Comparison of ENCODE assay signal across 26 cellular contexts in genomic region chr15:49686626-49687025, GRCh38.
DNase-seq lines count a peak whose midpoint lies in the region; ATAC-seq, FAIRE-seq and TF ChIP-seq lines count a peak whose summit lies in the region.
"Had no signal": no experiment of that assay in that cellular context is flagged by ENCODE, and none has a peak within 500 bp of the region (broad histone marks: within the 10 kb centered on the region; RNA-seq: fewer than 3 reads in every experiment).

No MANE protein-coding gene starts in this region.

- CTCF ChIA-PET in K562 (lab: Yijun Ruan, JAX; ENCODE audit: low intra/inter-chr PET ratio), result no interaction called here

- no peaks in the 10 kb centered on the region for H3K79me2 ChIP-seq in K562 (ENCODE audit: control insufficient read depth, insufficient read depth, low read length)

- no peaks in the 10 kb centered on the region for H3K9me1 ChIP-seq in K562 (ENCODE audit: control insufficient read depth, insufficient read depth, low read length)

- no peak overlapping the region for H2AFZ ChIP-seq in K562 (ENCODE audit: low read depth, low read length)

- H3K4me2 ChIP-seq in K562 (ENCODE audit: insufficient read depth, low read length), result no peak overlapping the region
- H3K4me2 ChIP-seq: BLaER1 had no signal

- intact Hi-C loops in K562 (cut with micrococcal nuclease), result no loop called here

- H3K4me1 Mint-ChIP-seq in endothelial cell (ENCODE audit: unreplicated experiment), result no peaks in the 10 kb centered on the region
- H3K4me1 Mint-ChIP-seq: activated naive CD8-positive, alpha-beta T cell treated with anti-CD3 and anti-CD28 coated beads, Interleukin-2, amount 10 ng/mL, durations not matched to agents 7 days and 5 days; naive B cell had no signal

- BruUV-seq in K562 (replicated peaks; lab: Mats Ljungman, UMichigan), result no TSS peak

- TF ChIP-seq EP300 in K562 (IDR thresholded peaks at IDR 0.05; ENCODE audit: low read length), result no peak

- no peak overlapping the region for H3K27ac ChIP-seq in K562 (ENCODE audit: extremely low read depth, low read depth, low read length)
- H3K27ac ChIP-seq: BLaER1, esophagus muscularis mucosa, stomach had no signal

- WGBS in K562 (ENCODE audit: insufficient coverage, low coverage, missing lambda C conversion rate), result 0% methylated on average over 1 of the region's 1 CpG

- no peak for FAIRE-seq in K562 (lab: Jason Lieb, UNC)
- FAIRE-seq: D721Med, G401.6, H1, HepG2, islet of Langerhans, TTC549 had no signal

- no peak overlapping the region for H3K9ac ChIP-seq in K562 (ENCODE audit: insufficient read depth in 1 of 2, low read depth in 2 of 2, low read length in 2 of 2)
- H3K9ac ChIP-seq: BLaER1 had no signal

- no peak for TF ChIP-seq POLR2A in K562 (conservative IDR thresholded peaks at IDR 0.05)

- POLR2A ChIA-PET in K562 (lab: Yijun Ruan, JAX), result interaction anchor here (1.1 kb wide), 1 partner anchor 9 kb away, joined by 3 read pairs; no protein-coding TSS in a partner anchor

- no peaks in the 10 kb centered on the region for H3K36me3 Mint-ChIP-seq in endothelial cell (ENCODE audit: low read depth, unreplicated experiment)
- H3K36me3 Mint-ChIP-seq: activated naive CD8-positive, alpha-beta T cell treated with anti-CD3 and anti-CD28 coated beads, Interleukin-2, amount 10 ng/mL, durations not matched to agents 7 days and 5 days; naive B cell; type B pancreatic cell had no signal

- no peaks in the 10 kb centered on the region for H3K4me1 ChIP-seq in K562 (replicated peaks in 1 of 2; ENCODE audit: control insufficient read depth in 2 of 2, insufficient read depth in 2 of 2, low read length in 2 of 2)
- H3K4me1 ChIP-seq: BLaER1, stomach had no signal

- no peaks in the 10 kb centered on the region for H3K27me3 Mint-ChIP-seq in endothelial cell (ENCODE audit: unreplicated experiment)
- H3K27me3 Mint-ChIP-seq: type B pancreatic cell had no signal

- TF ChIP-seq RAD21 in K562 (CRISPR knock-in tag; conservative IDR thresholded peaks at IDR 0.05 in 1 of 2, IDR thresholded peaks at IDR 0.05 in 1 of 2), result no peak

- H3K36me3 ChIP-seq in K562 (ENCODE audit: control insufficient read depth, insufficient read depth, low read length), result no peaks in the 10 kb centered on the region
- H3K36me3 ChIP-seq: BLaER1, esophagus muscularis mucosa, stomach had no signal

- no peak overlapping the region for H3K4me3 Mint-ChIP-seq in endothelial cell (ENCODE audit: unreplicated experiment)
- H3K4me3 Mint-ChIP-seq: activated naive CD8-positive, alpha-beta T cell treated with anti-CD3 and anti-CD28 coated beads, Interleukin-2, amount 10 ng/mL, durations not matched to agents 7 days and 5 days; naive B cell; type B pancreatic cell had no signal

- DNase-seq in A172 (ENCODE audit: low spot score) (peak; percentile 85), M059J (ENCODE audit: low read depth) (peak; percentile 82), K562 (ENCODE audit: extremely low read depth in 1 of 4, low spot score in 3 of 4) (no peak), fibroblast of villous mesenchyme (ENCODE audit: low read depth) (peak; percentile 44), NCI-H2029 treated with DMSO at 0.1 percent for 48 hours (lab: John Stamatoyannopoulos, UW) (no peak), endothelial cell (ENCODE audit: low spot score) (no peak)
- no peak for DNase-seq in activated effector memory CD4-positive, alpha-beta T cell treated with anti-CD3 and anti-CD28 coated beads, Interleukin-2, amount 50 U/mL, for 16 hours
- DNase-seq: 8988T; activated CD4-positive, alpha-beta T cell treated with anti-CD3 and anti-CD28 coated beads for 4 hours; activated naive CD8-positive, alpha-beta T cell treated with anti-CD3 and anti-CD28 coated beads, Interleukin-2, amount 10 ng/mL, durations not matched to agents 7 days and 5 days; MM.1S; naive B cell; NCI-H187 treated with DMSO at 0.1 percent for 48 hours; NK-92 treated with Interleukin-12 subunit alpha and Interleukin-12 subunit beta, amount 100 ng/mL, for 24 hours; stimulated activated CD4-positive, alpha-beta T cell treated with anti-CD3 and anti-CD28 coated beads, Interleukin-2, amount 100 ng/mL, for 48 hours; stomach had no signal

- no peak for TF ChIP-seq CTCF in K562 (IDR thresholded peaks at IDR 0.05 in 2 of 3, conservative IDR thresholded peaks at IDR 0.05 in 1 of 3; ENCODE audit: insufficient read depth in 2 of 3, low read depth in 1 of 3, low read length in 3 of 3)
- no peak for TF ChIP-seq CTCF in fibroblast of villous mesenchyme (IDR thresholded peaks at IDR 0.05; ENCODE audit: insufficient read depth, low read depth, low read length)
- TF ChIP-seq CTCF in endothelial cell (IDR thresholded peaks at IDR 0.05; ENCODE audit: unreplicated experiment), result no peak

- no peaks in the 10 kb centered on the region for H3K9me3 Mint-ChIP-seq in endothelial cell (ENCODE audit: unreplicated experiment)
- H3K9me3 Mint-ChIP-seq: activated naive CD8-positive, alpha-beta T cell treated with anti-CD3 and anti-CD28 coated beads, Interleukin-2, amount 10 ng/mL, durations not matched to agents 7 days and 5 days; naive B cell had no signal

- no peak for ATAC-seq in K562
- ATAC-seq in GM21360 (IDR thresholded peaks at IDR 0.05; ENCODE audit: unreplicated experiment), result no peak
- ATAC-seq: HepG2 had no signal

- no peaks in the 10 kb centered on the region for H3K27me3 ChIP-seq in K562 (ENCODE audit: control insufficient read depth in 2 of 2, insufficient read depth in 2 of 2, low read length in 2 of 2)
- H3K27me3 ChIP-seq: BLaER1, esophagus muscularis mucosa, stomach had no signal

- H3K4me3 ChIP-seq in K562 (no peak overlapping the region), fibroblast of villous mesenchyme (ENCODE audit: low read depth, low read length) (no peak overlapping the region)
- H3K4me3 ChIP-seq: BLaER1, esophagus muscularis mucosa, stomach had no signal

- no peak overlapping the region for H3K27ac Mint-ChIP-seq in endothelial cell (ENCODE audit: unreplicated experiment)
- H3K27ac Mint-ChIP-seq: activated naive CD8-positive, alpha-beta T cell treated with anti-CD3 and anti-CD28 coated beads, Interleukin-2, amount 10 ng/mL, durations not matched to agents 7 days and 5 days; type B pancreatic cell had no signal

- no peaks in the 10 kb centered on the region for H4K20me1 ChIP-seq in K562 (replicated peaks; ENCODE audit: control insufficient read depth, insufficient read depth, low read length)
- H4K20me1 ChIP-seq: BLaER1 had no signal

- in situ Hi-C loops in K562 (cut with MboI), result no loop called here

- H3K9me3 ChIP-seq in K562 (replicated peaks; ENCODE audit: control insufficient read depth, insufficient read depth, low read depth, low read length), result no peaks in the 10 kb centered on the region
- H3K9me3 ChIP-seq: BLaER1, esophagus muscularis mucosa, stomach had no signal

TF ChIP-seq in K562, 482 proteins besides CTCF, POLR2A, EP300 and RAD21:
- TF ChIP-seq PBX2 (CRISPR knock-in tag; IDR thresholded peaks at IDR 0.05; ENCODE audit: low read depth), result no peak
- peak; percentile 43; the same call in 1 of the 2 replicates for TF ChIP-seq PBX2 (tag; conservative IDR thresholded peaks at IDR 0.05; ENCODE audit: low read depth)
- no peak for TF ChIP-seq BCLAF1 (IDR thresholded peaks at IDR 0.05; ENCODE audit: borderline replicate concordance in 1 of 2, control insufficient read depth in 1 of 2, low read depth in 2 of 2, low read length in 1 of 2)
- TF ChIP-seq MEIS2 (IDR thresholded peaks at IDR 0.05; ENCODE audit: partially characterized antibody), result peak; percentile 48
- peak; percentile 22; the same call in 1 of the 2 replicates for TF ChIP-seq JUND (IDR thresholded peaks at IDR 0.05; ENCODE audit: borderline replicate concordance, low read depth, low read length)
- TF ChIP-seq JUND (tag; IDR thresholded peaks at IDR 0.05; ENCODE audit: borderline replicate concordance, low read depth, low read length), result peak; percentile 72; the same call in 1 of the 3 replicates

Comparison
In these comparisons a context has a peak if more than half of its experiments do, and no peak if none do; other contexts are left out.
1. DNase-seq: peak in A172 (single experiment), M059J (single experiment) and fibroblast of villous mesenchyme (single experiment); none in K562 (0 of 4), activated effector memory CD4-positive, alpha-beta T cell treated with anti-CD3 and anti-CD28 coated beads, Interleukin-2, amount 50 U/mL, for 16 hours (single experiment), NCI-H2029 treated with DMSO at 0.1 percent for 48 hours (single experiment) and endothelial cell (single experiment).